8 cellular contexts compared by ENCODE assay signal in the genomic region with DNA sequence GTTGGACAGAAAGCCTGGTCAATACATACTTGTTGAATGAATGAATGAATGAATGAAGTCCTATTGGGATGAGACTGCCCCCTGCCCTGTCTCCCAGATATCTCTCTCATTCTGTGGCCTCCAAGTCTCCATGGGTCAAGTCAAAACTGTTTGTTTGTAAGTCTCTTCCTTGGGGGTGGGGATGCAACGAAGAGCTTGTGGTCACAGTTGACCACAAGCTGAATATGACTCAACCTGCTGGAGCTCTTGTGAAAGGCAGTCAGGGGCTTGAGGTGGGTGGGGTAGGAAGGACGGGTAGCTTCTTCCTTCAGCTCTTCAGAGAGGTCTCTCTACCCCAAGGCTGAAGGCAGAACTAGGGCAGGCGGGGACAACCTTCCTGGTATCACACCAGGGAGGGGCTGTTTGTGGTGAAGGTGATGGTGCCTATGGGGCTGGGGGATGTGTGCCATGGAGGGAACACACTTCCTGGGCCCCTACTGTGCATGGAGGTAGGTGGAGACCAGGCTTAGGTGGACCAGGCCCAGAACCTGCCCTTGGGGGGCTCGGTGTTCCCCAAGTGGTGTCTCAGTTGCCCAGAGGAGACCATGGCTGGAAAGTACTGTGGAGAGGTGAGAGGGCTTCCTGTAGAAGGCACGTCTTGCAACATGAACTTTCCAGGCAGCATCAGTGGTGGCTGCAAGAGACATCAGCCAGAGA.
DNase-seq lines count a peak whose midpoint lies in the region; ATAC-seq and TF ChIP-seq lines count a peak whose summit lies in the region.

No MANE protein-coding gene starts in this region.

- CTCF ChIA-PET in GM10248 (lab: Yijun Ruan, JAX), result interaction anchor here (0.9 to 2.2 kb wide), 5 partner anchors 11 to 215 kb away, joined by 3 to 57 read pairs (median 3); partner anchors contain the start of gene MYO1F

- H3K27me3 ChIP-seq in RWPE2 (ENCODE audit: insufficient read depth, poor library complexity, severe bottlenecking), result no peaks in the 10 kb centered on the region

- peak; percentile 86 for DNase-seq in GM10248 (ENCODE audit: extremely low spot score)
- DNase-seq in RWPE2 (ENCODE audit: low spot score), result no peak
- peak; percentile 65 for DNase-seq in activated gamma-delta T cell treated with anti-CD3 and anti-CD28 coated beads, Interleukin-2, amount 50 U/mL, for 16 hours (ENCODE audit: low read depth)
- peak; percentile 22 for DNase-seq in inferior parietal cortex (ENCODE audit: extremely low spot score)
- DNase-seq in superior temporal gyrus (ENCODE audit: extremely low spot score), result no peak
- DNase-seq in cortex of kidney (lab: John Stamatoyannopoulos, UW), result no peak

- POLR2A ChIA-PET in GM10248 (lab: Yijun Ruan, JAX), result interaction anchor here (0.5 to 1.1 kb wide), 2 partner anchors 55 to 71 kb away, joined by 4 to 9 read pairs; partner anchors contain the start of gene ZNF414

- H3K27me3 Mint-ChIP-seq in stimulated activated memory B cell treated with anti-CD40 and anti-IgM and Interleukin-4, amounts not matched to agents 10 μg/mL and 1 μg/mL and 100 μg/mL, for 72 hours, result no peaks in the 10 kb centered on the region

- H3K4me3 ChIP-seq in RWPE2 (ENCODE audit: severe bottlenecking), result no peak overlapping the region

- H3K36me3 ChIP-seq in RWPE2 (ENCODE audit: low read depth), result no peaks in the 10 kb centered on the region

- H3K4me1 Mint-ChIP-seq in stimulated activated memory B cell treated with anti-CD40 and anti-IgM and Interleukin-4, amounts not matched to agents 10 μg/mL and 1 μg/mL and 100 μg/mL, for 72 hours, result peaks cover 75% of the 10 kb centered on the region

- peak overlapping the region; percentile 80 for H3K27ac Mint-ChIP-seq in stimulated activated memory B cell treated with anti-CD40 and anti-IgM and Interleukin-4, amounts not matched to agents 10 μg/mL and 1 μg/mL and 100 μg/mL, for 72 hours

- ATAC-seq in HG02885 (IDR thresholded peaks at IDR 0.05; ENCODE audit: poor library complexity, unreplicated experiment) (peak; percentile 81), RWPE2 (ENCODE audit: low read depth) (peak; percentile 63; the same call in 2 of the 3 replicates)
- peak; percentile 96 for ATAC-seq in stimulated activated memory B cell treated with anti-CD40 and anti-IgM and Interleukin-4, amounts not matched to agents 10 μg/mL and 1 μg/mL and 100 μg/mL, for 72 hours

- peaks cover 9% of the 10 kb centered on the region for H3K9me3 Mint-ChIP-seq in stimulated activated memory B cell treated with anti-CD40 and anti-IgM and Interleukin-4, amounts not matched to agents 10 μg/mL and 1 μg/mL and 100 μg/mL, for 72 hours

- H3K27ac ChIP-seq in RWPE2 (ENCODE audit: poor library complexity, severe bottlenecking), result no peak overlapping the region

- H3K9me3 ChIP-seq in RWPE2 (ENCODE audit: severe bottlenecking), result no peaks in the 10 kb centered on the region

- H3K4me1 ChIP-seq in RWPE2 (ENCODE audit: insufficient read depth, poor library complexity, severe bottlenecking), result no peaks in the 10 kb centered on the region

- TF ChIP-seq CTCF in GM10248 (IDR thresholded peaks at IDR 0.05; ENCODE audit: control extremely low read depth, extremely low read depth, low read depth, missing control alignments) (no peak), RWPE2 (IDR thresholded peaks at IDR 0.05; ENCODE audit: poor library complexity, severe bottlenecking) (no peak)

- peak overlapping the region; percentile 42 for H3K4me3 Mint-ChIP-seq in stimulated activated memory B cell treated with anti-CD40 and anti-IgM and Interleukin-4, amounts not matched to agents 10 μg/mL and 1 μg/mL and 100 μg/mL, for 72 hours

- H3K36me3 Mint-ChIP-seq in stimulated activated memory B cell treated with anti-CD40 and anti-IgM and Interleukin-4, amounts not matched to agents 10 μg/mL and 1 μg/mL and 100 μg/mL, for 72 hours, result peaks cover 17% of the 10 kb centered on the region

Comparison
In these comparisons a context has a peak if more than half of its experiments do, and no peak if none do; other contexts are left out.
1. DNase-seq: peak in GM10248 (single experiment), activated gamma-delta T cell treated with anti-CD3 and anti-CD28 coated beads, Interleukin-2, amount 50 U/mL, for 16 hours (single experiment) and inferior parietal cortex (single experiment); none in RWPE2 (single experiment), superior temporal gyrus (single experiment) and cortex of kidney (single experiment).
2. Peak in every context shown above with its lines, with median percentiles within 50 percentile points of each other: ATAC-seq.